ENCODE assay signal across 32 cellular contexts in genomic region chr1:33241866-33242265, GRCh38.
"Had no signal": no experiment of that assay in that cellular context is flagged by ENCODE, and none has a peak within 500 bp of the region (broad histone marks: within the 10 kb centered on the region; RNA-seq: fewer than 3 reads in every experiment).

No MANE protein-coding gene starts in this region.

- DNase-seq: activated CD4-positive, alpha-beta memory T cell treated with anti-CD3 and anti-CD28 coated beads, Interleukin-2, amount 10 ng/mL, durations not matched to agents 7 days and 5 days; activated CD4-positive, alpha-beta T cell treated with anti-CD3 and anti-CD28 coated beads for 1 hour; activated CD4-positive, alpha-beta T cell treated with anti-CD3 and anti-CD28 coated beads for 48 hours; activated CD4-positive, CD25-positive, alpha-beta regulatory T cell; activated CD8-positive, alpha-beta memory T cell treated with anti-CD3 and anti-CD28 coated beads for 24 hours; activated CD8-positive, alpha-beta memory T cell treated with anti-CD3 and anti-CD28 coated beads, Interleukin-2, amount 10 ng/mL, durations not matched to agents 7 days and 5 days; activated CD8-positive, alpha-beta memory T cell treated with anti-CD3 and anti-CD28 coated beads, Interleukin-2, amount 50 U/mL, for 48 hours; activated gamma-delta T cell; activated naive CD4-positive, alpha-beta T cell treated with Interleukin-2 at 50 U/mL for 16 hours; activated naive CD8-positive, alpha-beta T cell treated with anti-CD3 and anti-CD28 coated beads, Interleukin-2, amount 10 ng/mL, durations not matched to agents 7 days and 5 days; activated T-cell treated with anti-CD3 and anti-CD28 coated beads, Interleukin-2, amount 50 U/mL, for 48 hours; body of pancreas; cerebellar nuclear complex; MM.1S; NCI-H1092; NCI-H1436 treated with DMSO at 0.1 percent for 48 hours; NCI-H1694 treated with DMSO at 0.1 percent for 48 hours; NCI-H2029; NCI-H510A; NCI-H526; NCI-H748 treated with DMSO at 0.1 percent for 48 hours; NK-92 treated with Interleukin-12 subunit alpha and Interleukin-12 subunit beta, amount 100 ng/mL, for 24 hours; PC-9; SIG-M5; T-cell; T-helper 2 cell; T-helper 9 cell; WERI-Rb-1 had no signal

- ATAC-seq: activated CD8-positive, alpha-beta memory T cell treated with anti-CD3 and anti-CD28 coated beads, Interleukin-2, amount 10 ng/mL, durations not matched to agents 7 days and 5 days; body of pancreas; Right ventricle myocardium inferior; SK-N-SH treated with all-trans-retinoic acid at 6 μM for 48 hours; T-cell had no signal

- H3K4me1 Mint-ChIP-seq: activated naive CD8-positive, alpha-beta T cell treated with anti-CD3 and anti-CD28 coated beads, Interleukin-2, amount 10 ng/mL, durations not matched to agents 7 days and 5 days had no signal

- H3K27ac Mint-ChIP-seq: activated CD4-positive, alpha-beta memory T cell treated with anti-CD3 and anti-CD28 coated beads, Interleukin-2, amount 10 ng/mL, durations not matched to agents 7 days and 5 days; activated CD8-positive, alpha-beta memory T cell treated with anti-CD3 and anti-CD28 coated beads, Interleukin-2, amount 10 ng/mL, durations not matched to agents 7 days and 5 days; activated naive CD4-positive, alpha-beta T cell treated with anti-CD3 and anti-CD28 coated beads, Interleukin-2, amount 50 U/mL, for 24 hours; activated naive CD8-positive, alpha-beta T cell treated with anti-CD3 and anti-CD28 coated beads, Interleukin-2, amount 10 ng/mL, durations not matched to agents 7 days and 5 days; T-cell had no signal

- H3K27me3 Mint-ChIP-seq: activated naive CD4-positive, alpha-beta T cell treated with anti-CD3 and anti-CD28 coated beads, Interleukin-2, amount 50 U/mL, for 24 hours; T-cell had no signal

- H3K36me3 Mint-ChIP-seq: activated CD8-positive, alpha-beta memory T cell treated with anti-CD3 and anti-CD28 coated beads, Interleukin-2, amount 10 ng/mL, durations not matched to agents 7 days and 5 days; activated naive CD4-positive, alpha-beta T cell treated with anti-CD3 and anti-CD28 coated beads, Interleukin-2, amount 50 U/mL, for 24 hours; activated naive CD8-positive, alpha-beta T cell treated with anti-CD3 and anti-CD28 coated beads, Interleukin-2, amount 10 ng/mL, durations not matched to agents 7 days and 5 days; T-cell had no signal

- H3K9me3 ChIP-seq: body of pancreas, breast epithelium had no signal

- H3K4me3 Mint-ChIP-seq: activated CD4-positive, alpha-beta memory T cell treated with anti-CD3 and anti-CD28 coated beads, Interleukin-2, amount 10 ng/mL, durations not matched to agents 7 days and 5 days; activated CD8-positive, alpha-beta memory T cell treated with anti-CD3 and anti-CD28 coated beads, Interleukin-2, amount 10 ng/mL, durations not matched to agents 7 days and 5 days; activated naive CD4-positive, alpha-beta T cell treated with anti-CD3 and anti-CD28 coated beads, Interleukin-2, amount 50 U/mL, for 24 hours; activated naive CD8-positive, alpha-beta T cell treated with anti-CD3 and anti-CD28 coated beads, Interleukin-2, amount 10 ng/mL, durations not matched to agents 7 days and 5 days; T-cell had no signal
